19 cellular contexts compared by ENCODE assay signal in the genomic region with DNA sequence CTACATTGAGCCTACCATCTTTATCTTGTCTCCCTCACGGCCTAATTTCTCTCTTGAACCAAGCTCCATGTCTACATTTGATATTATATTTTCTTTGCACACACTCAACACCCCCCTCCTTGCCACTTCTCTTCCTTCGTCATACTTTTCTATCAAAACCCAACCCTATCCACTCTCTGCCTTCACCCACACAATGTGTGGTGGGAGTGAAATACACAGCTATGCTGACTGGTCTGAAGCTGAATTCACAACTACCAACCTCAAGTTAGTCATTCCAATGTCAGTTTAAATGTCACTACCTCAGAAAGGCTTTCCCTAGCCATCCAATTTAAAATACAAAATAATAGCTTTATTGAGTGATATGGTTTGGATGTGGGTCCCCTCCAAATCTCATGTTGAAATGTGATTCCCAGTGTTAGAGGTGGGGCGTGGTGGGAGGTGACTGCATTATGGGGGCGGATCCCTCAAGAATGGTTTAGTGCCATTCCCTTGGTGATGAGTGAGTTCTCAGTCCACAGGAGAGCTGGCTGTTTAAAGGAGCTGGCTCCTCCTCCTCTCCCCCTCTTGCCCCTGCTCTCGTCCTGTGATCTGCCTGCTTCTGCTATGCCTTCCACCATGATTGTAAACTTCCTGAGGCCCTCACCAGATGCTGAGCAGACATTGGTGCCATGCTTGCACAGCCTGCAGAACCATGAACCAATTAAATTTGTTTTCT.
DNase-seq lines count a peak whose midpoint lies in the region; ATAC-seq and TF ChIP-seq lines count a peak whose summit lies in the region.
"Had no signal": no experiment of that assay in that cellular context is flagged by ENCODE, and none has a peak within 500 bp of the region (broad histone marks: within the 10 kb centered on the region; RNA-seq: fewer than 3 reads in every experiment).

No MANE protein-coding gene starts in this region.

- ATAC-seq in HG03108 (IDR thresholded peaks at IDR 0.05; ENCODE audit: unreplicated experiment): no peak

- no peak overlapping the region for H3K27ac ChIP-seq in left ventricle myocardium inferior (replicated peaks)
- H3K27ac ChIP-seq: neural progenitor cell, Peyer's patch, spleen, thoracic aorta, VCaP had no signal

- no peaks in the 10 kb centered on the region for H3K9me3 ChIP-seq in left ventricle myocardium inferior (replicated peaks)
- H3K9me3 ChIP-seq: Peyer's patch, spleen, thoracic aorta had no signal

- no peaks in the 10 kb centered on the region for H3K27me3 ChIP-seq in left ventricle myocardium inferior (ENCODE audit: low read depth)
- H3K27me3 ChIP-seq: neural progenitor cell, Peyer's patch, spleen had no signal

- H3K4me3 Mint-ChIP-seq in activated naive CD4-positive, alpha-beta T cell treated with anti-CD3 and anti-CD28 coated beads, Interleukin-2, amount 50 U/mL, for 24 hours: peak overlapping the region; percentile 60
- H3K4me3 Mint-ChIP-seq in activated naive CD4-positive, alpha-beta T cell treated with anti-CD3 and anti-CD28 coated beads for 36 hours: no peak overlapping the region
- peak overlapping the region; percentile 31 for H3K4me3 Mint-ChIP-seq in activated T-helper 2 cell treated with anti-CD3 and anti-CD28 coated beads, Interferon-gamma antibody, Interleukin-2, Interleukin-4, amounts not matched to agents 10 μg/mL and 5 μg/mL and 100 μg/mL, durations not matched to agents 14 hours and 24 hours and 36 hours (ENCODE audit: low read depth)
- H3K4me3 Mint-ChIP-seq: neural progenitor cell had no signal

- intact Hi-C loops in activated naive CD4-positive, alpha-beta T cell treated with anti-CD3 and anti-CD28 coated beads for 36 hours (cut with micrococcal nuclease): loop anchor here (10.0 kb wide), 1 partner anchor 586 kb away; the partner anchor contains the start of gene DNAJC27
- intact Hi-C loops in activated T-helper 2 cell treated with anti-CD3 and anti-CD28 coated beads, Interferon-gamma antibody, Interleukin-2, Interleukin-4, amounts not matched to agents 10 μg/mL and 5 μg/mL and 100 μg/mL, durations not matched to agents 14 hours and 24 hours and 36 hours (cut with micrococcal nuclease): no loop called here
- intact Hi-C loops in left ventricle myocardium inferior (cut with micrococcal nuclease): no loop called here

- CTCF ChIA-PET in activated naive CD4-positive, alpha-beta T cell treated with anti-CD3 and anti-CD28 coated beads for 36 hours (lab: Charles Lee): no interaction called here

- no peak for DNase-seq in activated naive CD4-positive, alpha-beta T cell treated with anti-CD3 and anti-CD28 coated beads for 36 hours
- DNase-seq in RPMI7951 (ENCODE audit: low read depth) (peak; percentile 7), KBM-7 (no peak), left ventricle myocardium inferior (no peak)
- no peak for DNase-seq in activated T-helper 2 cell treated with anti-CD3 and anti-CD28 coated beads, Interferon-gamma antibody, Interleukin-2, Interleukin-4, amounts not matched to agents 10 μg/mL and 5 μg/mL and 100 μg/mL, durations not matched to agents 14 hours and 24 hours and 36 hours (ENCODE audit: low spot score)
- peak; percentile 51 for DNase-seq in stimulated activated CD8-positive, alpha-beta memory T cell treated with anti-CD3 and anti-CD28 coated beads, Interleukin-4, amount 100 ng/mL, for 48 hours
- DNase-seq: activated effector memory CD4-positive, alpha-beta T cell treated with Interleukin-2 at 50 U/mL for 16 hours; CD8-positive, alpha-beta memory T cell; DND-41; hippocampal formation; NCI-H1436 treated with DMSO at 0.1 percent for 48 hours; NCI-H82; Peyer's patch; spleen had no signal

- no peak for TF ChIP-seq CTCF in left ventricle myocardium inferior (IDR thresholded peaks at IDR 0.05; ENCODE audit: borderline replicate concordance)

- no peaks in the 10 kb centered on the region for H3K27me3 Mint-ChIP-seq in activated naive CD4-positive, alpha-beta T cell treated with anti-CD3 and anti-CD28 coated beads, Interleukin-2, amount 50 U/mL, for 24 hours
- no peaks in the 10 kb centered on the region for H3K27me3 Mint-ChIP-seq in activated naive CD4-positive, alpha-beta T cell treated with anti-CD3 and anti-CD28 coated beads for 36 hours (ENCODE audit: low read depth)
- no peaks in the 10 kb centered on the region for H3K27me3 Mint-ChIP-seq in activated T-helper 2 cell treated with anti-CD3 and anti-CD28 coated beads, Interferon-gamma antibody, Interleukin-2, Interleukin-4, amounts not matched to agents 10 μg/mL and 5 μg/mL and 100 μg/mL, durations not matched to agents 14 hours and 24 hours and 36 hours (ENCODE audit: low read depth)
- H3K27me3 Mint-ChIP-seq: CD8-positive, alpha-beta memory T cell had no signal

- H3K4me3 ChIP-seq in left ventricle myocardium inferior: no peak overlapping the region
- H3K4me3 ChIP-seq: neural progenitor cell, Peyer's patch, spleen, thoracic aorta had no signal

- peaks cover 16% of the 10 kb centered on the region for H3K4me1 ChIP-seq in left ventricle myocardium inferior

- H3K9me3 Mint-ChIP-seq in activated naive CD4-positive, alpha-beta T cell treated with anti-CD3 and anti-CD28 coated beads, Interleukin-2, amount 50 U/mL, for 24 hours: peaks cover 6% of the 10 kb centered on the region
- H3K9me3 Mint-ChIP-seq in activated naive CD4-positive, alpha-beta T cell treated with anti-CD3 and anti-CD28 coated beads for 36 hours: no peaks in the 10 kb centered on the region
- H3K9me3 Mint-ChIP-seq in activated T-helper 2 cell treated with anti-CD3 and anti-CD28 coated beads, Interferon-gamma antibody, Interleukin-2, Interleukin-4, amounts not matched to agents 10 μg/mL and 5 μg/mL and 100 μg/mL, durations not matched to agents 14 hours and 24 hours and 36 hours: peaks cover 12% of the 10 kb centered on the region
- H3K9me3 Mint-ChIP-seq: CD8-positive, alpha-beta memory T cell; neural progenitor cell had no signal

- H3K36me3 ChIP-seq in left ventricle myocardium inferior: no peaks in the 10 kb centered on the region
- H3K36me3 ChIP-seq: neural progenitor cell, Peyer's patch, spleen, thoracic aorta had no signal

- peaks cover 13% of the 10 kb centered on the region for H3K36me3 Mint-ChIP-seq in activated naive CD4-positive, alpha-beta T cell treated with anti-CD3 and anti-CD28 coated beads, Interleukin-2, amount 50 U/mL, for 24 hours
- peaks cover 2% of the 10 kb centered on the region for H3K36me3 Mint-ChIP-seq in activated naive CD4-positive, alpha-beta T cell treated with anti-CD3 and anti-CD28 coated beads for 36 hours (ENCODE audit: low read depth)
- H3K36me3 Mint-ChIP-seq in activated T-helper 2 cell treated with anti-CD3 and anti-CD28 coated beads, Interferon-gamma antibody, Interleukin-2, Interleukin-4, amounts not matched to agents 10 μg/mL and 5 μg/mL and 100 μg/mL, durations not matched to agents 14 hours and 24 hours and 36 hours (ENCODE audit: low read depth): peaks cover 28% of the 10 kb centered on the region

- peaks cover 57% of the 10 kb centered on the region for H3K4me1 Mint-ChIP-seq in activated naive CD4-positive, alpha-beta T cell treated with anti-CD3 and anti-CD28 coated beads, Interleukin-2, amount 50 U/mL, for 24 hours
- H3K4me1 Mint-ChIP-seq in activated naive CD4-positive, alpha-beta T cell treated with anti-CD3 and anti-CD28 coated beads for 36 hours (ENCODE audit: low read depth): peaks cover 52% of the 10 kb centered on the region
- peaks cover 57% of the 10 kb centered on the region for H3K4me1 Mint-ChIP-seq in activated T-helper 2 cell treated with anti-CD3 and anti-CD28 coated beads, Interferon-gamma antibody, Interleukin-2, Interleukin-4, amounts not matched to agents 10 μg/mL and 5 μg/mL and 100 μg/mL, durations not matched to agents 14 hours and 24 hours and 36 hours (ENCODE audit: low read depth)

- H3K27ac Mint-ChIP-seq in activated naive CD4-positive, alpha-beta T cell treated with anti-CD3 and anti-CD28 coated beads, Interleukin-2, amount 50 U/mL, for 24 hours: peak overlapping the region; percentile 63
- H3K27ac Mint-ChIP-seq in activated naive CD4-positive, alpha-beta T cell treated with anti-CD3 and anti-CD28 coated beads for 36 hours: no peak overlapping the region
- peak overlapping the region; percentile 90 for H3K27ac Mint-ChIP-seq in activated T-helper 2 cell treated with anti-CD3 and anti-CD28 coated beads, Interferon-gamma antibody, Interleukin-2, Interleukin-4, amounts not matched to agents 10 μg/mL and 5 μg/mL and 100 μg/mL, durations not matched to agents 14 hours and 24 hours and 36 hours
- H3K27ac Mint-ChIP-seq: neural progenitor cell had no signal

- in situ Hi-C loops in KBM-7 (cut with MboI; ENCODE audit: low pct_unique_long_range_greater_than_20kb, low sequenced_read_pairs): no loop called here

Comparison
In these comparisons a context has a peak if more than half of its experiments do, and no peak if none do; other contexts are left out.
1. DNase-seq: peak in RPMI7951 (single experiment) and stimulated activated CD8-positive, alpha-beta memory T cell treated with anti-CD3 and anti-CD28 coated beads, Interleukin-4, amount 100 ng/mL, for 48 hours (single experiment); none in activated naive CD4-positive, alpha-beta T cell treated with anti-CD3 and anti-CD28 coated beads for 36 hours (single experiment), activated T-helper 2 cell treated with anti-CD3 and anti-CD28 coated beads, Interferon-gamma antibody, Interleukin-2, Interleukin-4, amounts not matched to agents 10 μg/mL and 5 μg/mL and 100 μg/mL, durations not matched to agents 14 hours and 24 hours and 36 hours (single experiment), KBM-7 (single experiment) and left ventricle myocardium inferior (single experiment).